ENCODE assay signal across 8 cellular contexts in the genomic region with DNA sequence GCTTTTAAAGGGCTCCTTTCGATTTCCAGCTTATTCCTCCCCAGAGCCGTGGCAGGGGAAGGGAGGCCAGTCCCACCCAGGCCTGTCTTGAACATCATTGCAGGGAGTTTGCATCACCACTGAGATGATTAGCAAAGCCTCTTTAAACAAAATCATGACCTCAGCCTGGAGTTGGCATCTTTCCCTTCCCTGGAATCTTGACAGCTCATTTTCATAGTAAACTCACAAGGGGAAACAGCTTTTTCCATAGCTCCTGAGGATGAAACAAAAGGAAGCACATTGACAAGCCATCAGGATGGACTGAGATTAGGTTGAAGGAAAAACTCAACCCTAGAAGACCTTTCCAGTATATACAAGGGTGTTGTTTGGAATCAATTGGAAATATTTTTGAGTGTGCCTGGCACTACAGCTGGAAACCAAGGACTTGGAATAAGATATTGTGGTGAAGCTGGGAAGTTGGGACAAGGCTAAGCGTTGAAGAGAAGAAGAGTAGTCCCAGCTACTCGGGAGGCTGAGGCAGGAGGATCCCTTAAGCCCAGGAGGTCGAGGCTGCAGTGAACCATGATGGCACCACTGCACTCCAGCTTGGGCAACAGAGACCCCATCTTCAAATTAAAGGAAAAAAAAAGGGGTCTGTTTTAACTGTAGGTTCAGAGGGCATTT. TPM values are rescaled to one million over a fixed set of nuclear protein-coding genes. Genes with fewer than 3 reads are reported as not detected.
DNase-seq lines count a peak whose midpoint lies in the region; ATAC-seq, FAIRE-seq and TF ChIP-seq lines count a peak whose summit lies in the region.

No MANE protein-coding gene starts in this region.

- H3K9me3 ChIP-seq in mammary epithelial cell (replicated peaks; ENCODE audit: insufficient read depth, low read length) = no peaks in the 10 kb centered on the region

- no peak overlapping the region for H3K4me3 ChIP-seq in mammary epithelial cell (replicated peaks in 1 of 3; ENCODE audit: insufficient read depth in 1 of 3, low read depth in 2 of 3, low read length in 3 of 3)

- H3K4me2 ChIP-seq in mammary epithelial cell (ENCODE audit: insufficient read depth, low read depth, low read length) = no peak overlapping the region

- H3K36me3 ChIP-seq in mammary epithelial cell (ENCODE audit: insufficient read depth, low read length) = no peaks in the 10 kb centered on the region

- in situ Hi-C loops in mammary epithelial cell (cut with MboI; ENCODE audit: low sequenced_read_pairs in 2 of 2) = no loop called here

- WGBS in mammary epithelial cell (ENCODE audit: low coverage, missing lambda C conversion rate) = 65% methylated on average over 5 of the region's 5 CpGs

- H3K27me3 ChIP-seq in mammary epithelial cell (ENCODE audit: insufficient read depth, low read length) (no peaks in the 10 kb centered on the region), layer of hippocampus (ENCODE audit: control insufficient read depth, insufficient read depth, low read length) (no peaks in the 10 kb centered on the region)

- peaks cover 9% of the 10 kb centered on the region for H3K79me2 ChIP-seq in mammary epithelial cell (ENCODE audit: insufficient read depth, low read length)

- H3K4me1 ChIP-seq in mammary epithelial cell (ENCODE audit: insufficient read depth, low read length) = peaks cover 33% of the 10 kb centered on the region

- intact Hi-C loops in mammary epithelial cell (cut with micrococcal nuclease) = loop anchor here (10.0 kb wide), 1 partner anchor 198 kb away; no protein-coding TSS in a partner anchor

- no peak for TF ChIP-seq CTCF in mammary epithelial cell (conservative IDR thresholded peaks at IDR 0.05 in 1 of 2, IDR thresholded peaks at IDR 0.05 in 1 of 2; ENCODE audit: extremely low read depth in 1 of 2, insufficient read depth in 1 of 2, low read depth in 1 of 2, low read length in 2 of 2)

- no peak for ATAC-seq in HG03460 (IDR thresholded peaks at IDR 0.05; ENCODE audit: unreplicated experiment)

- TSS peak; percentile 51 for BruUV-seq in mammary epithelial cell (replicated peaks; lab: Mats Ljungman, UMichigan)

- TF ChIP-seq POLR2A in GM12892 (IDR thresholded peaks at IDR 0.05; ENCODE audit: low read depth, low read length) = no peak

- H3K9ac ChIP-seq in mammary epithelial cell (ENCODE audit: insufficient read depth, low read length) = no peak overlapping the region

- peak overlapping the region; percentile 2 for H2AFZ ChIP-seq in mammary epithelial cell (ENCODE audit: low read depth, low read length)

- dilution Hi-C loops in mammary epithelial cell (cut with HindIII; ENCODE audit: low sequenced_read_pairs) = no loop called here

- H3K27ac ChIP-seq in mammary epithelial cell (ENCODE audit: insufficient read depth, low read depth, low read length) = no peak overlapping the region
- peak overlapping the region; percentile 90 for H3K27ac ChIP-seq in layer of hippocampus (ENCODE audit: low read depth, low read length)
- peak overlapping the region; percentile 100 for H3K27ac ChIP-seq in temporal lobe (ENCODE audit: low read depth, low read length)

- no peak for FAIRE-seq in GM12892 (lab: Jason Lieb, UNC)

- H4K20me1 ChIP-seq in mammary epithelial cell (ENCODE audit: insufficient read depth, low read length) = no peaks in the 10 kb centered on the region

- CTCF ChIA-PET in mammary epithelial cell (lab: Charles Lee; ENCODE audit: low non-redundant PET) = interaction anchor here (1.9 kb wide), 1 partner anchor 18 kb away, joined by 11 read pairs; no protein-coding TSS in a partner anchor

- peak; percentile 99 for DNase-seq in HS-27A (ENCODE audit: low read depth)
- DNase-seq in mammary epithelial cell = peak; percentile 82
- DNase-seq in NCI-H2081 (lab: John Stamatoyannopoulos, UW) = no peak
- DNase-seq in CD1c-positive myeloid dendritic cell (ENCODE audit: extremely low spot score) = no peak
- no peak for DNase-seq in GM12892 (ENCODE audit: insufficient read length)

RNA-seq across cellular contexts. Expression of gene LARP6, which starts 3.1 kb away (rescaled TPM):
- total RNA-seq in mammary epithelial cell (10 to 100 TPM; 37.5 to 77.3 TPM), temporal lobe (10.8 TPM)
- 39.1 TPM for polyA plus RNA-seq in mammary epithelial cell
- 5.9 TPM for polyA minus RNA-seq in mammary epithelial cell
- polyA plus RNA-seq in GM12892 (2012; ENCODE audit: missing spikeins) = 10.5 TPM

RNA-seq across cellular contexts. Expression of gene THAP10, which starts 35.2 kb away (rescaled TPM):
- total RNA-seq in mammary epithelial cell (1 to 10 TPM; 3.0 to 4.9 TPM), temporal lobe (3.9 TPM)
- polyA plus RNA-seq in mammary epithelial cell = 2.5 TPM
- polyA minus RNA-seq in mammary epithelial cell = 3.7 TPM
- 0.85 TPM for polyA plus RNA-seq in GM12892 (2012; ENCODE audit: missing spikeins)

RNA-seq across cellular contexts. Expression of gene LRRC49, which starts 35.6 kb away (rescaled TPM):
- total RNA-seq in mammary epithelial cell (10 to 100 TPM in 1 of 2 donors, 1 to 10 TPM in 1; 9.0 to 21.2 TPM), temporal lobe (95.6 TPM)
- polyA plus RNA-seq in mammary epithelial cell = 4.3 TPM
- polyA minus RNA-seq in mammary epithelial cell = 26.5 TPM
- 1.9 TPM for polyA plus RNA-seq in GM12892 (2012; ENCODE audit: missing spikeins)

Comparison
In these comparisons a context has a peak if more than half of its experiments do, and no peak if none do; other contexts are left out.
1. DNase-seq: peak in HS-27A (single experiment) and mammary epithelial cell (single experiment); none in NCI-H2081 (0 of 2), CD1c-positive myeloid dendritic cell (single experiment) and GM12892 (single experiment).